8 cellular contexts compared by ENCODE assay signal in the genomic region with DNA sequence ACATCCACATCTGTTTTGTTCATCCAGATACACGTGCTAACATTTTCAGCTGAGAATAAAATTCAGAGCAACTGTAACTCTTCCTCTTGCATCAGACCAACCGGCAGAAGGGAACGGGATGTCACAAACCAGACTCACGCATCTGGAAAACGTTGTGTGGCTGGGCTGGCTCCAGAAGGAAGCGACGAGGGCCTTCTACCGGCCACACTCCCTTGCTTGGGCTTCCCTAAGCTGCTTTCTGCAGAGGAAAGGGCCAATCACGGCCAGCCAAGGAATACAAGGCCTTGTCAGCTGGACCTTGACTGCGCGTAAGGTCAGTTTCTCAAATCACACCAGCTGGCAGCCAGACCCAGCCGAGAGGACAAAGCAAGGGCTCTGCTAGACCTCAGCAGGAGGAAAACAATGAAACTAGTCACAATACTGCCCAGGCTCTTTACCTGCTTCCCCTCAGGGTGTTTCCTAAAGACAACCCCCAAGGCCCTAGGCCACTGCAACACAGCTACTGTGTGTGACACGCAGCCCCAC.
DNase-seq lines count a peak whose midpoint lies in the region; ATAC-seq and TF ChIP-seq lines count a peak whose summit lies in the region.

No MANE protein-coding gene starts in this region.

- peaks cover 82% of the 10 kb centered on the region for H3K4me1 Mint-ChIP-seq in WTC11
- peaks cover 20% of the 10 kb centered on the region for H3K4me1 Mint-ChIP-seq in glutamatergic neuron (ENCODE audit: low read depth, unreplicated experiment)

- DNase-seq in GF-D8 (lab: John Stamatoyannopoulos, UW) (peak; percentile 80), WTC11 (ENCODE audit: low spot score) (peak; percentile 72), glutamatergic neuron (peak; percentile 60), pons (ENCODE audit: low spot score) (peak; percentile 84), activated gamma-delta T cell (lab: John Stamatoyannopoulos, UW) (no peak), SHP77 (lab: John Stamatoyannopoulos, UW) (no peak), DMS153 treated with DMSO at 0.1 percent for 48 hours (lab: John Stamatoyannopoulos, UW; ENCODE audit: unreplicated experiment) (no peak)

- peak; percentile 80 for ATAC-seq in WTC11
- no peak for ATAC-seq in HG02642 (IDR thresholded peaks at IDR 0.05; ENCODE audit: poor library complexity, unreplicated experiment)

- peak overlapping the region; percentile 40 for H3K4me3 Mint-ChIP-seq in WTC11
- no peak overlapping the region for H3K4me3 Mint-ChIP-seq in glutamatergic neuron (ENCODE audit: unreplicated experiment)

- POLR2A ChIA-PET in WTC11 (lab: Charles Lee), result interaction anchor here (0.6 to 2.2 kb wide), 4 partner anchors 44 to 117 kb away, joined by 3 to 9 read pairs (median 6); a partner anchor contains a TSS

- CTCF ChIA-PET in WTC11 (lab: Charles Lee), result interaction anchor here (0.6 to 1.9 kb wide), 9 partner anchors 47 to 166 kb away, joined by 3 to 11 read pairs (median 5); a partner anchor contains a TSS

- H3K27ac Mint-ChIP-seq in WTC11 (peak overlapping the region; percentile 100), glutamatergic neuron (ENCODE audit: unreplicated experiment) (peak overlapping the region; percentile 95)

- H3K27me3 Mint-ChIP-seq in WTC11 (ENCODE audit: low read depth) (no peaks in the 10 kb centered on the region), glutamatergic neuron (ENCODE audit: unreplicated experiment) (peaks cover 2% of the 10 kb centered on the region)

- H3K36me3 Mint-ChIP-seq in WTC11, result peaks cover 22% of the 10 kb centered on the region
- no peaks in the 10 kb centered on the region for H3K36me3 Mint-ChIP-seq in glutamatergic neuron (ENCODE audit: unreplicated experiment)

- TF ChIP-seq CTCF in WTC11 (IDR thresholded peaks at IDR 0.05) (no peak), glutamatergic neuron (IDR thresholded peaks at IDR 0.05; ENCODE audit: partially characterized antibody, unreplicated experiment) (no peak)

- H3K9me3 Mint-ChIP-seq in WTC11 (no peaks in the 10 kb centered on the region), glutamatergic neuron (ENCODE audit: unreplicated experiment) (peaks cover 3% of the 10 kb centered on the region)

TF ChIP-seq in WTC11, 78 proteins besides CTCF, POLR2A, EP300 and RAD21 (continues in another document):
- no peak for TF ChIP-seq FOXJ3 (CRISPR knock-in tag; IDR thresholded peaks at IDR 0.05; ENCODE audit: borderline replicate concordance)
- TF ChIP-seq, protein P1, sequence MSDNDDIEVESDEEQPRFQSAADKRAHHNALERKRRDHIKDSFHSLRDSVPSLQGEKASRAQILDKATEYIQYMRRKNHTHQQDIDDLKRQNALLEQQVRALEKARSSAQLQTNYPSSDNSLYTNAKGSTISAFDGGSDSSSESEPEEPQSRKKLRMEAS (CRISPR knock-in tag; IDR thresholded peaks at IDR 0.05), result peak; percentile 66; the same call in 1 of the 2 replicates
- TF ChIP-seq, protein P2, sequence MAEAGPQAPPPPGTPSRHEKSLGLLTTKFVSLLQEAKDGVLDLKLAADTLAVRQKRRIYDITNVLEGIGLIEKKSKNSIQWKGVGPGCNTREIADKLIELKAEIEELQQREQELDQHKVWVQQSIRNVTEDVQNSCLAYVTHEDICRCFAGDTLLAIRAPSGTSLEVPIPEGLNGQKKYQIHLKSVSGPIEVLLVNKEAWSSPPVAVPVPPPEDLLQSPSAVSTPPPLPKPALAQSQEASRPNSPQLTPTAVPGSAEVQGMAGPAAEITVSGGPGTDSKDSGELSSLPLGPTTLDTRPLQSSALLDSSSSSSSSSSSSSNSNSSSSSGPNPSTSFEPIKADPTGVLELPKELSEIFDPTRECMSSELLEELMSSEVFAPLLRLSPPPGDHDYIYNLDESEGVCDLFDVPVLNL (CRISPR knock-in tag; IDR thresholded peaks at IDR 0.05; ENCODE audit: borderline replicate concordance, low read depth), result no peak
- TF ChIP-seq, protein P3, sequence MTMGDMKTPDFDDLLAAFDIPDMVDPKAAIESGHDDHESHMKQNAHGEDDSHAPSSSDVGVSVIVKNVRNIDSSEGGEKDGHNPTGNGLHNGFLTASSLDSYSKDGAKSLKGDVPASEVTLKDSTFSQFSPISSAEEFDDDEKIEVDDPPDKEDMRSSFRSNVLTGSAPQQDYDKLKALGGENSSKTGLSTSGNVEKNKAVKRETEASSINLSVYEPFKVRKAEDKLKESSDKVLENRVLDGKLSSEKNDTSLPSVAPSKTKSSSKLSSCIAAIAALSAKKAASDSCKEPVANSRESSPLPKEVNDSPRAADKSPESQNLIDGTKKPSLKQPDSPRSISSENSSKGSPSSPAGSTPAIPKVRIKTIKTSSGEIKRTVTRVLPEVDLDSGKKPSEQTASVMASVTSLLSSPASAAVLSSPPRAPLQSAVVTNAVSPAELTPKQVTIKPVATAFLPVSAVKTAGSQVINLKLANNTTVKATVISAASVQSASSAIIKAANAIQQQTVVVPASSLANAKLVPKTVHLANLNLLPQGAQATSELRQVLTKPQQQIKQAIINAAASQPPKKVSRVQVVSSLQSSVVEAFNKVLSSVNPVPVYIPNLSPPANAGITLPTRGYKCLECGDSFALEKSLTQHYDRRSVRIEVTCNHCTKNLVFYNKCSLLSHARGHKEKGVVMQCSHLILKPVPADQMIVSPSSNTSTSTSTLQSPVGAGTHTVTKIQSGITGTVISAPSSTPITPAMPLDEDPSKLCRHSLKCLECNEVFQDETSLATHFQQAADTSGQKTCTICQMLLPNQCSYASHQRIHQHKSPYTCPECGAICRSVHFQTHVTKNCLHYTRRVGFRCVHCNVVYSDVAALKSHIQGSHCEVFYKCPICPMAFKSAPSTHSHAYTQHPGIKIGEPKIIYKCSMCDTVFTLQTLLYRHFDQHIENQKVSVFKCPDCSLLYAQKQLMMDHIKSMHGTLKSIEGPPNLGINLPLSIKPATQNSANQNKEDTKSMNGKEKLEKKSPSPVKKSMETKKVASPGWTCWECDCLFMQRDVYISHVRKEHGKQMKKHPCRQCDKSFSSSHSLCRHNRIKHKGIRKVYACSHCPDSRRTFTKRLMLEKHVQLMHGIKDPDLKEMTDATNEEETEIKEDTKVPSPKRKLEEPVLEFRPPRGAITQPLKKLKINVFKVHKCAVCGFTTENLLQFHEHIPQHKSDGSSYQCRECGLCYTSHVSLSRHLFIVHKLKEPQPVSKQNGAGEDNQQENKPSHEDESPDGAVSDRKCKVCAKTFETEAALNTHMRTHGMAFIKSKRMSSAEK (CRISPR knock-in tag; IDR thresholded peaks at IDR 0.05; ENCODE audit: borderline replicate concordance), result peak; percentile 54; the same call in 1 of the 2 replicates
- no peak for TF ChIP-seq GABPB1 (CRISPR knock-in tag; IDR thresholded peaks at IDR 0.05)
- TF ChIP-seq, protein P4, sequence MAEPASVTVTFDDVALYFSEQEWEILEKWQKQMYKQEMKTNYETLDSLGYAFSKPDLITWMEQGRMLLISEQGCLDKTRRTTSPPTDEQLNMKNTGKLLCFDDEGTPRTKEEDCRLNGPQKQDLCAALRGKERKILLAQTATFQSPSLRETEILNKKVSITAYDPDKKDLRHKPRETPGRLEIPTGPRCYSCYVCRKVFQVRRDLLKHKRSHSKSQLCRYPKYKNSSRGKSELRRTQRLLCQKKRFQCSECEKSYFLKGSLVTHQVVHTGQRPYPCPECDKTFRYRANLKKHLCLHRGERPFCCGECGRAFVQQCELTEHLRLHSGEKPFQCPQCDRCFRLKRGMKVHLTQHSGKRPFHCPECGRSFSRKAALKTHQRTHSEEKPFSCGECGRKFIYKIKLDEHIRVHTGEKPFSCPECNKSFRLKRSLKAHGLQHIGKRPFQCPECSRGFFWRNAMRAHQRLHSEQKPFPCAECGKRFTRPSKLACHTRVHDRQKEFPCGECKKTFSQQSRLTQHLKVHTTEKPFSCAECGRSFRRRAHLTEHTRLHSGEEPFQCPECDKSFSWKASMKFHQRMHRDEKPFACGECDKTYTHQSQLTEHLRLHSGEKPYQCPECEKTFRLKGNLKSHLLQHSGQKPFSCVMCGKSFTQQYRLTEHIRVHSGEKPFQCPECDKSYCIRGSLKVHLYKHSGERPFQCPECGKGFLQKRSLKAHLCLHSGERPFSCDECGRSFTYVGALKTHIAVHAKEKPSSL (CRISPR knock-in tag; conservative IDR thresholded peaks at IDR 0.05), result no peak
- TF ChIP-seq NFATC4 (CRISPR knock-in tag; IDR thresholded peaks at IDR 0.05), result no peak
- no peak for TF ChIP-seq PRRX2 (CRISPR knock-in tag; IDR thresholded peaks at IDR 0.05)
- TF ChIP-seq HMGA2 (CRISPR knock-in tag; IDR thresholded peaks at IDR 0.05), result no peak
- peak; percentile 61; the same call in 1 of the 2 replicates for TF ChIP-seq MYBL2 (CRISPR knock-in tag; IDR thresholded peaks at IDR 0.05)
- TF ChIP-seq TP53 (CRISPR knock-in tag; IDR thresholded peaks at IDR 0.05), result no peak
- TF ChIP-seq IRF2 (CRISPR knock-in tag; IDR thresholded peaks at IDR 0.05; ENCODE audit: borderline replicate concordance, low read depth), result no peak
- no peak for TF ChIP-seq SOX15 (CRISPR knock-in tag; IDR thresholded peaks at IDR 0.05)
- TF ChIP-seq, protein P5, sequence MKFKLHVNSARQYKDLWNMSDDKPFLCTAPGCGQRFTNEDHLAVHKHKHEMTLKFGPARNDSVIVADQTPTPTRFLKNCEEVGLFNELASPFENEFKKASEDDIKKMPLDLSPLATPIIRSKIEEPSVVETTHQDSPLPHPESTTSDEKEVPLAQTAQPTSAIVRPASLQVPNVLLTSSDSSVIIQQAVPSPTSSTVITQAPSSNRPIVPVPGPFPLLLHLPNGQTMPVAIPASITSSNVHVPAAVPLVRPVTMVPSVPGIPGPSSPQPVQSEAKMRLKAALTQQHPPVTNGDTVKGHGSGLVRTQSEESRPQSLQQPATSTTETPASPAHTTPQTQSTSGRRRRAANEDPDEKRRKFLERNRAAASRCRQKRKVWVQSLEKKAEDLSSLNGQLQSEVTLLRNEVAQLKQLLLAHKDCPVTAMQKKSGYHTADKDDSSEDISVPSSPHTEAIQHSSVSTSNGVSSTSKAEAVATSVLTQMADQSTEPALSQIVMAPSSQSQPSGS (CRISPR knock-in tag; IDR thresholded peaks at IDR 0.05; ENCODE audit: borderline replicate concordance, low read depth), result no peak
- peak; percentile 47 for TF ChIP-seq SP1 (CRISPR knock-in tag; conservative IDR thresholded peaks at IDR 0.05)
- no peak for TF ChIP-seq NR1H2 (CRISPR knock-in tag; IDR thresholded peaks at IDR 0.05)

Comparison
In these comparisons a context has a peak if more than half of its experiments do, and no peak if none do; other contexts are left out.
1. DNase-seq: peak in GF-D8 (single experiment), WTC11 (single experiment), glutamatergic neuron (single experiment) and pons (single experiment); none in activated gamma-delta T cell (single experiment), SHP77 (0 of 2) and DMS153 treated with DMSO at 0.1 percent for 48 hours (single experiment).